In genomic region chrX:118239471-118239870, GRCh38 we compare ENCODE assay signal across 26 cellular contexts.
A peak's percentile ranks its signal among the peaks of the same experiment; 100 is the strongest.
DNase-seq lines count a peak whose midpoint lies in the region; ATAC-seq, FAIRE-seq and TF ChIP-seq lines count a peak whose summit lies in the region.
"Had no signal": no experiment of that assay in that cellular context is flagged by ENCODE, and none has a peak within 500 bp of the region (broad histone marks: within the 10 kb centered on the region; RNA-seq: fewer than 3 reads in every experiment).

No MANE protein-coding gene starts in this region.

- DNase-seq in DMS 273 (lab: John Stamatoyannopoulos, UW; ENCODE audit: unreplicated experiment) (peak; percentile 61), DMS 273 treated with DMSO at 0.1 percent for 48 hours (lab: John Stamatoyannopoulos, UW) (no peak), AG09319 (ENCODE audit: extremely low read depth, low read depth) (peak; percentile 57), bronchial epithelial cell (ENCODE audit: low read depth) (peak; percentile 13), hepatocyte (ENCODE audit: low spot score) (no peak), cerebellar cortex (ENCODE audit: low spot score) (no peak)
- DNase-seq: activated naive CD4-positive, alpha-beta T cell treated with anti-CD3 and anti-CD28 coated beads, Interleukin-2, amount 10 ng/mL, durations not matched to agents 7 days and 5 days; AML-193; anterior cingulate cortex; CD4-positive, alpha-beta memory T cell; central memory CD4-positive, alpha-beta T cell; DMS53; dorsolateral prefrontal cortex; gastrocnemius medialis; NCI-H510A treated with DMSO at 0.1 percent for 48 hours; stimulated activated naive CD8-positive, alpha-beta T cell treated with anti-CD3 and anti-CD28 coated beads, Interleukin-15, amount 100 ng/mL, for 72 hours; T1000 had no signal

- no peaks in the 10 kb centered on the region for H3K4me1 ChIP-seq in hepatocyte (ENCODE audit: insufficient read depth)

- no peaks in the 10 kb centered on the region for H3K9me3 ChIP-seq in hepatocyte (ENCODE audit: low read depth)
- H3K9me3 ChIP-seq: gastrocnemius medialis, neutrophil, tibial nerve had no signal

- H3K9me2 ChIP-seq in hepatocyte (replicated peaks; ENCODE audit: insufficient read depth), result no peaks in the 10 kb centered on the region

- no peak for ATAC-seq in GM19328 (IDR thresholded peaks at IDR 0.05; ENCODE audit: unreplicated experiment)
- ATAC-seq in GM18870 (IDR thresholded peaks at IDR 0.05; ENCODE audit: unreplicated experiment), result no peak
- ATAC-seq: gastrocnemius medialis; stimulated activated naive CD8-positive, alpha-beta T cell treated with anti-CD3 and anti-CD28 coated beads, Interleukin-15, amount 100 ng/mL, for 72 hours; WTC11 had no signal

- H3K27ac ChIP-seq in hepatocyte, result peak overlapping the region; percentile 67
- H3K27ac ChIP-seq: 22Rv1, dorsolateral prefrontal cortex, gastrocnemius medialis, neutrophil, tibial nerve had no signal

- H3K79me2 ChIP-seq in hepatocyte, result no peaks in the 10 kb centered on the region

- WGBS in hepatocyte (ENCODE audit: low lambda C conversion rate, missing lambda C conversion rate), result 28% methylated on average over 1 of the region's 1 CpG

- H3K4me3 ChIP-seq in bronchial epithelial cell (ENCODE audit: low read depth, low read length) (no peak overlapping the region), hepatocyte (no peak overlapping the region)
- H3K4me3 ChIP-seq: dorsolateral prefrontal cortex, gastrocnemius medialis, lung, tibial nerve had no signal

- H3K36me3 ChIP-seq in bronchial epithelial cell (ENCODE audit: control insufficient read depth, insufficient read depth, low read length) (no peaks in the 10 kb centered on the region), hepatocyte (replicated peaks; ENCODE audit: insufficient read depth, low read depth) (no peaks in the 10 kb centered on the region)
- H3K36me3 ChIP-seq: gastrocnemius medialis, neutrophil, tibial nerve had no signal

- H4K20me1 ChIP-seq in hepatocyte (ENCODE audit: insufficient read depth, poor library complexity, severe bottlenecking), result no peaks in the 10 kb centered on the region

- no peak for FAIRE-seq in bronchial epithelial cell (lab: Jason Lieb, UNC)
- FAIRE-seq: G401.6, keratinocyte had no signal

- no peak overlapping the region for H2AFZ ChIP-seq in hepatocyte

- H3K27me3 ChIP-seq in bronchial epithelial cell (ENCODE audit: control insufficient read depth, insufficient read depth, low read length) (no peaks in the 10 kb centered on the region), hepatocyte (no peaks in the 10 kb centered on the region)
- H3K27me3 ChIP-seq: gastrocnemius medialis, neutrophil, tibial nerve had no signal

- no peak overlapping the region for H3K4me2 ChIP-seq in hepatocyte

- TF ChIP-seq CTCF in AG09319 (IDR thresholded peaks at IDR 0.05; ENCODE audit: low read depth, low read length) (no peak), bronchial epithelial cell (IDR thresholded peaks at IDR 0.05; ENCODE audit: insufficient read depth, low read length, severe bottlenecking) (no peak), hepatocyte (IDR thresholded peaks at IDR 0.05; ENCODE audit: poor library complexity) (no peak)

Comparison
In these comparisons a context has a peak if more than half of its experiments do, and no peak if none do; other contexts are left out.
1. DNase-seq: peak in DMS 273 (single experiment), AG09319 (single experiment) and bronchial epithelial cell (single experiment); none in DMS 273 treated with DMSO at 0.1 percent for 48 hours (single experiment), hepatocyte (single experiment) and cerebellar cortex (single experiment).